Comparison of ENCODE assay signal across 1 cellular context in the genomic region with DNA sequence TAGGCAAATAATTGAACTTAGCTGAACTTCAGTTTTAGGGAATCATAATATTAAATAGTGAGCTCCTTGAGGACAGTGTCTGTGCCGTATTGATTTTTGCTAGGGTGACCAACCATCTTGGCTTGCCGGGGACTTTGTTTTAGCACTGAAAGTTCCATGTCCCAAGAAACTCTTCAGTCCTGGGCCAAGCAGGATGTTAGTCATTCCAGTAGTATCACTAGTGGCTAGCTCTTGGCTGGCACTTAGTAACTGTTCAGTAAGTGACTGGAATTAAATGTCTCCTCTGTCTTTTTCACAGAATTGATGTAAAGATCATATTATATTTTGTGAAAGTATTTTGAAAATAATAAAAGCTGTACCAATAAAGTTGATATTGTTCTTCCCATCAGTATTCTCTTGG.
TF ChIP-seq lines count a peak whose summit lies in the region.

No MANE protein-coding gene starts in this region.

TF ChIP-seq in HepG2, 621 proteins besides CTCF, POLR2A, EP300 and RAD21 (continued from another document):
- TF ChIP-seq ZNF83 (CRISPR knock-in tag; IDR thresholded peaks at IDR 0.05; ENCODE audit: borderline replicate concordance) = no peak
- no peak for TF ChIP-seq ZNF296 (CRISPR knock-in tag; conservative IDR thresholded peaks at IDR 0.05)
- TF ChIP-seq ZNF383 (CRISPR knock-in tag; IDR thresholded peaks at IDR 0.05; ENCODE audit: borderline replicate concordance) = no peak
- TF ChIP-seq FOXK2 (IDR thresholded peaks at IDR 0.05) = no peak
- TF ChIP-seq NFE2 (CRISPR knock-in tag; IDR thresholded peaks at IDR 0.05) = no peak
- no peak for TF ChIP-seq ZNF589 (CRISPR knock-in tag; conservative IDR thresholded peaks at IDR 0.05)
- no peak for TF ChIP-seq CEBPB (IDR thresholded peaks at IDR 0.05; ENCODE audit: borderline replicate concordance, low read depth, low read length)
- no peak for TF ChIP-seq MTA1 (CRISPR knock-in tag; IDR thresholded peaks at IDR 0.05; ENCODE audit: borderline replicate concordance)
- TF ChIP-seq PREB (CRISPR knock-in tag; IDR thresholded peaks at IDR 0.05) = no peak
